ENCODE assay signal across 12 cellular contexts in genomic region chr12:120625557-120626419, GRCh38. TPM values are rescaled to one million over a fixed set of nuclear protein-coding genes. Genes with fewer than 3 reads are reported as not detected.
DNase-seq lines count a peak whose midpoint lies in the region; ATAC-seq, FAIRE-seq and TF ChIP-seq lines count a peak whose summit lies in the region.
"Had no signal": no experiment of that assay in that cellular context is flagged by ENCODE, and none has a peak within 500 bp of the region (broad histone marks: within the 10 kb centered on the region; RNA-seq: fewer than 3 reads in every experiment).

No MANE protein-coding gene starts in this region.

- no peaks in the 10 kb centered on the region for H3K79me1 ChIP-seq in H9 (ENCODE audit: insufficient read depth, low read depth, low read length, poor library complexity, severe bottlenecking)

- ATAC-seq in HG03571 (IDR thresholded peaks at IDR 0.05; ENCODE audit: unreplicated experiment), result no peak

- H3K36me3 Mint-ChIP-seq in H9 (ENCODE audit: insufficient read depth in 1 of 3, low read depth in 3 of 3), result no peaks in the 10 kb centered on the region
- no peaks in the 10 kb centered on the region for H3K36me3 Mint-ChIP-seq in T-helper 2 cell treated with Interferon-gamma antibody and Interleukin-4, amounts not matched to agents 5 μg/mL and 100 μg/mL, for 36 hours (ENCODE audit: low read depth)

- H3K27me3 Mint-ChIP-seq in H9 (ENCODE audit: low read depth), result no peaks in the 10 kb centered on the region; the same call in 1 of the 2 replicates
- H3K27me3 Mint-ChIP-seq in T-helper 2 cell treated with Interferon-gamma antibody and Interleukin-4, amounts not matched to agents 5 μg/mL and 100 μg/mL, for 36 hours (ENCODE audit: low read depth), result no peaks in the 10 kb centered on the region

- no peaks in the 10 kb centered on the region for H4K20me1 ChIP-seq in H9 (ENCODE audit: control insufficient read depth, insufficient read depth, insufficient read length)

- no peak overlapping the region for H3K14ac ChIP-seq in H9 (ENCODE audit: insufficient read depth, low read length)

- H2BK5ac ChIP-seq in H9 (ENCODE audit: insufficient read length, low read length), result no peak overlapping the region

- FAIRE-seq in D721Med (lab: Jason Lieb, UNC), result no peak
- FAIRE-seq: colon had no signal

- H3K23me2 ChIP-seq in H9 (ENCODE audit: insufficient read length, low read depth, low read length, poor library complexity, severe bottlenecking), result no peaks in the 10 kb centered on the region

- H3K79me2 ChIP-seq in H9 (ENCODE audit: insufficient read depth, low read length), result no peaks in the 10 kb centered on the region

- DNase-seq in D721Med (ENCODE audit: insufficient read length, low spot score), result no peak
- DNase-seq in H9, result peak; percentile 79
- peak; percentile 6 to 20 for DNase-seq in activated CD4-positive, alpha-beta T cell treated with anti-CD3 and anti-CD28 coated beads, Interleukin-2, amount 50 U/mL, for 48 hours
- no peak for DNase-seq in fibroblast of villous mesenchyme (ENCODE audit: low read depth)
- DNase-seq in ovary, result no peak
- no peak for DNase-seq in NCI-H2029 (lab: John Stamatoyannopoulos, UW)
- DNase-seq in T-helper 2 cell treated with Interferon-gamma antibody and Interleukin-4, amounts not matched to agents 5 μg/mL and 100 μg/mL, for 36 hours (ENCODE audit: low spot score), result no peak
- DNase-seq: hypothalamus, spleen had no signal

- H3T11ph ChIP-seq in H9 (ENCODE audit: low read length), result no peak overlapping the region

- no peak overlapping the region for H3K23ac ChIP-seq in H9 (ENCODE audit: insufficient read length, low read depth, low read length)

- peaks cover 6 to 7% of the 10 kb centered on the region in 2 experiments for H3K4me1 Mint-ChIP-seq in H9
- H3K4me1 Mint-ChIP-seq in T-helper 2 cell treated with Interferon-gamma antibody and Interleukin-4, amounts not matched to agents 5 μg/mL and 100 μg/mL, for 36 hours (ENCODE audit: low read depth), result no peaks in the 10 kb centered on the region

- no peak for TF ChIP-seq POLR2A in ovary (IDR thresholded peaks at IDR 0.05)

- no peak overlapping the region for H3K27ac ChIP-seq in H9 (ENCODE audit: insufficient read length, low read depth, low read length)
- H3K27ac ChIP-seq in ovary, result no peak overlapping the region
- H3K27ac ChIP-seq: spleen had no signal

- WGBS in H9 (ENCODE audit: extremely low coverage, insufficient read length, low lambda C conversion rate), result no CpG with 5 or more reads among the region's 26 CpGs
- 79 to 84% (median 80%) methylated on average over 26 of the region's 26 CpGs for WGBS in ovary, 3 donors

- TF ChIP-seq EP300 in ovary (IDR thresholded peaks at IDR 0.05), result no peak

- H3K4me2 ChIP-seq in H9 (ENCODE audit: insufficient read depth, insufficient read length, low read length), result no peak overlapping the region

- H2BK120ac ChIP-seq in H9 (ENCODE audit: low read depth, low read length, poor library complexity, severe bottlenecking), result no peak overlapping the region

- H3K36me3 ChIP-seq in ovary, result no peaks in the 10 kb centered on the region
- H3K36me3 ChIP-seq: spleen had no signal

- H3K9ac ChIP-seq in H9 (ENCODE audit: extremely low read depth, insufficient read length, low read length), result no peak overlapping the region

- no peak overlapping the region for H2AFZ ChIP-seq in H9 (ENCODE audit: low read length)

- H2BK20ac ChIP-seq in H9 (ENCODE audit: low read depth, low read length, poor library complexity, severe bottlenecking), result no peak overlapping the region

- H3K9me3 Mint-ChIP-seq in H9, result no peaks in the 10 kb centered on the region; a peak in 1 of 5 replicates
- no peaks in the 10 kb centered on the region for H3K9me3 Mint-ChIP-seq in T-helper 2 cell treated with Interferon-gamma antibody and Interleukin-4, amounts not matched to agents 5 μg/mL and 100 μg/mL, for 36 hours

- H3K27ac Mint-ChIP-seq in H9, result no peak overlapping the region; a peak in 1 of 7 replicates
- H3K27ac Mint-ChIP-seq in T-helper 2 cell treated with Interferon-gamma antibody and Interleukin-4, amounts not matched to agents 5 μg/mL and 100 μg/mL, for 36 hours, result no peak overlapping the region

- no peak overlapping the region for H3K4me3 Mint-ChIP-seq in H9
- no peak overlapping the region for H3K4me3 Mint-ChIP-seq in T-helper 2 cell treated with Interferon-gamma antibody and Interleukin-4, amounts not matched to agents 5 μg/mL and 100 μg/mL, for 36 hours

- no peaks in the 10 kb centered on the region for H3K27me3 ChIP-seq in H9 (ENCODE audit: insufficient read depth, low read length)
- no peaks in the 10 kb centered on the region for H3K27me3 ChIP-seq in ovary

- H3K4me3 ChIP-seq in fibroblast of villous mesenchyme (ENCODE audit: low read depth, low read length) (no peak overlapping the region), ovary (no peak overlapping the region)
- H3K4me3 ChIP-seq: spleen had no signal

- H2BK12ac ChIP-seq in H9 (ENCODE audit: insufficient read length, low read depth, low read length), result no peak overlapping the region

- no peak overlapping the region for H3K56ac ChIP-seq in H9 (ENCODE audit: insufficient read length, low read depth, low read length)

- TF ChIP-seq CTCF in D721Med (IDR thresholded peaks at IDR 0.05; ENCODE audit: insufficient read depth, missing control alignments), result peak; percentile 3
- TF ChIP-seq CTCF in H9 (conservative IDR thresholded peaks at IDR 0.05), result peak; percentile 62
- TF ChIP-seq CTCF in fibroblast of villous mesenchyme (IDR thresholded peaks at IDR 0.05; ENCODE audit: insufficient read depth, low read depth, low read length), result peak; percentile 6
- no peak for TF ChIP-seq CTCF in ovary (IDR thresholded peaks at IDR 0.05)

- H3K9me3 ChIP-seq in H9 (ENCODE audit: control insufficient read depth, low read depth, low read length), result no peaks in the 10 kb centered on the region
- H3K9me3 ChIP-seq in ovary, result no peaks in the 10 kb centered on the region
- H3K9me3 ChIP-seq: spleen had no signal

- no peaks in the 10 kb centered on the region for H3K4me1 ChIP-seq in H9 (ENCODE audit: insufficient read depth, low read length)
- H3K4me1 ChIP-seq in ovary (ENCODE audit: insufficient read depth), result no peaks in the 10 kb centered on the region
- H3K4me1 ChIP-seq: spleen had no signal

- intact Hi-C loops in ovary (cut with DNase I), result no loop called here

- no peak overlapping the region for H4K5ac ChIP-seq in H9 (ENCODE audit: insufficient read length, low read depth, low read length)

- no peak overlapping the region for H3K18ac ChIP-seq in H9 (ENCODE audit: insufficient read length, low read depth, low read length)

- no peak overlapping the region for H2BK15ac ChIP-seq in H9 (ENCODE audit: low read depth, low read length)

- H3K4ac ChIP-seq in H9 (ENCODE audit: low read depth, low read length), result no peak overlapping the region

- no peak overlapping the region for H2AK5ac ChIP-seq in H9 (ENCODE audit: insufficient read length, low read length)

- H4K91ac ChIP-seq in H9 (ENCODE audit: insufficient read length, low read depth, low read length), result no peak overlapping the region

- no peak overlapping the region for H4K8ac ChIP-seq in H9 (replicated peaks; ENCODE audit: insufficient read length, low read depth, low read length)

RNA-seq across cellular contexts. Expression of gene CABP1, which starts 14.6 kb away (rescaled TPM):
- total RNA-seq in H9 (2021), result 3.0 and 3.1 TPM in 2 replicates
- total RNA-seq in fibroblast of villous mesenchyme, result not detected in 2 replicates
- 1 to 10 TPM in 2 of 7 donors, under 1 TPM in 4, not detected in 1; 0.33 to 1.5 (median 0.79) TPM for total RNA-seq in ovary
- polyA plus RNA-seq in ovary, result 1 to 10 TPM in 1 of 2 donors, under 1 TPM in 1; 0.74 to 2.6 TPM
- total RNA-seq: M059J had no signal

RNA-seq across cellular contexts. Expression of gene POP5, which starts 44.6 kb away (rescaled TPM):
- total RNA-seq in H9 (2021) (64.0 and 65.8 TPM in 2 replicates), fibroblast of villous mesenchyme (35.8 and 40.6 TPM in 2 replicates), ovary (10 to 100 TPM; 13.6 to 29.5 (median 22.5) TPM)
- polyA plus RNA-seq in ovary, result 10 to 100 TPM; 25.7 to 39.4 TPM

Comparison
In these comparisons a context has a peak if more than half of its experiments do, and no peak if none do; other contexts are left out.
1. DNase-seq: peak in H9 (single experiment) and activated CD4-positive, alpha-beta T cell treated with anti-CD3 and anti-CD28 coated beads, Interleukin-2, amount 50 U/mL, for 48 hours (2 of 2); none in D721Med (single experiment), fibroblast of villous mesenchyme (single experiment), ovary (0 of 5), NCI-H2029 (single experiment) and T-helper 2 cell treated with Interferon-gamma antibody and Interleukin-4, amounts not matched to agents 5 μg/mL and 100 μg/mL, for 36 hours (single experiment).
2. CTCF ChIP-seq: peak in D721Med (single experiment), H9 (single experiment) and fibroblast of villous mesenchyme (single experiment); none in ovary (0 of 3).